In genomic region chr9:8420416-8420815, GRCh38 we compare ENCODE assay signal across 8 cellular contexts.
"Had no signal": no experiment of that assay in that cellular context is flagged by ENCODE, and none has a peak within 500 bp of the region (broad histone marks: within the 10 kb centered on the region; RNA-seq: fewer than 3 reads in every experiment).

No MANE protein-coding gene starts in this region.

- H3K9me3 Mint-ChIP-seq: H9 had no signal

- H2AFZ ChIP-seq: GM23248 had no signal

- H3K4me3 Mint-ChIP-seq: H9, HFFc6 had no signal

- H3K27ac Mint-ChIP-seq: HFFc6 had no signal

- DNase-seq: GM23248, GOT3, H7, H9, HCEC 1CT, HFFc6 had no signal

- H3K27ac ChIP-seq: GM23248 had no signal

- H3K9me3 ChIP-seq: HAP-1 had no signal

- ATAC-seq: HCT116 had no signal

- H3K4me3 ChIP-seq: GM23248, HAP-1 had no signal

- H3K36me3 ChIP-seq: HAP-1 had no signal

- H3K9ac ChIP-seq: GM23248 had no signal
